8 cellular contexts compared by ENCODE assay signal in the genomic region with DNA sequence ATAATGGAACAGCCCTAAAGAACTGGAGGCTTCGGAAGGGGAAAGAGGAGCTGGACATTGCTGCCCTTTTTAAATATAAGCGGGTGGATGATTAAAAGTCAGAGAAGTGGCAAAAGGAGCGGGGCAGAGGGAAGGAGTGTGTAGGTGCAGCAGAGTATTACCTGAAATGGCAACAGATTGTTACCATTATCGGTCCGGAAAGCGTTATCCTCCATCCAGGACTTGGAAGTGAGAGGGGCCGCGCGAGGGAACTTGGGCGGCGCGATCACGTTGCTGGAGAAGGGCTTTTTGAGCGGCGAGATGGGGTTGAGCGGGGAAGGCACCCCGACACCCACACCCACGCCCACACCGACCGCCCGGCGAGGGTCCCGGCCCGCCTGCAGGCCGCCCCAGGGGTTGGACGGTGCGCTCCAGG. TPM values are rescaled to one million over a fixed set of nuclear protein-coding genes. Genes with fewer than 3 reads are reported as not detected.
A peak's percentile ranks its signal among the peaks of the same experiment; 100 is the strongest.
DNase-seq lines count a peak whose midpoint lies in the region; ATAC-seq and TF ChIP-seq lines count a peak whose summit lies in the region.

No MANE protein-coding gene starts in this region.

- H3K4me3 ChIP-seq in DOHH2 (ENCODE audit: low read length) (peak overlapping the region; percentile 84), SJSA1 (peak overlapping the region; percentile 44), gastroesophageal sphincter (peak overlapping the region; percentile 80 to 90)

- TF ChIP-seq EP300 in gastroesophageal sphincter (IDR thresholded peaks at IDR 0.05) = no peak

- H3K4me1 ChIP-seq in DOHH2 (ENCODE audit: control insufficient read depth, low read length) (peaks cover 44% of the 10 kb centered on the region), SJSA1 (replicated peaks) (peaks cover 14% of the 10 kb centered on the region), gastroesophageal sphincter (peaks cover 0 to 79% (median 3%) of the 10 kb centered on the region in 3 donors)

- peak overlapping the region; percentile 88 for H3K4me2 ChIP-seq in DOHH2 (ENCODE audit: low read length)

- H3K9me3 ChIP-seq in DOHH2 (ENCODE audit: control insufficient read depth, insufficient read depth, low read length) (no peaks in the 10 kb centered on the region), SJSA1 (replicated peaks) (no peaks in the 10 kb centered on the region), gastroesophageal sphincter (no peaks in the 10 kb centered on the region)

- DNase-seq in SJSA1 (ENCODE audit: low read depth in 1 of 2, low spot score in 2 of 2) (no peak), pons (ENCODE audit: low spot score) (peak; percentile 29), KBM-7 (no peak)
- DNase-seq in stimulated activated CD4-positive, alpha-beta T cell treated with anti-CD3 and anti-CD28 coated beads, Interleukin-15, amount 100 ng/mL, for 24 hours = no peak
- DNase-seq in stimulated activated CD4-positive, alpha-beta T cell treated with anti-CD3 and anti-CD28 coated beads, Interleukin-1b, Interleukin-23, amount 100 ng/mL, for 48 hours = no peak

- peaks cover 14% of the 10 kb centered on the region for H3F3A ChIP-seq in DOHH2 (ENCODE audit: control insufficient read depth, insufficient read depth)

- in situ Hi-C loops in KBM-7 (cut with MboI; ENCODE audit: low pct_unique_long_range_greater_than_20kb, low sequenced_read_pairs) = no loop called here

- H3K27me3 ChIP-seq in DOHH2 (ENCODE audit: control insufficient read depth, low read length) (peaks cover 29% of the 10 kb centered on the region), SJSA1 (replicated peaks) (no peaks in the 10 kb centered on the region; the same call in 1 of the 2 replicates), gastroesophageal sphincter (no peaks in the 10 kb centered on the region)

- TF ChIP-seq CTCF in DOHH2 (IDR thresholded peaks at IDR 0.05; ENCODE audit: low read depth, low read length, poor library complexity, severe bottlenecking) (no peak), gastroesophageal sphincter (IDR thresholded peaks at IDR 0.05) (no peak)

- H3K27ac ChIP-seq in DOHH2 (ENCODE audit: low read depth, low read length) (no peak overlapping the region), SJSA1 (no peak overlapping the region), gastroesophageal sphincter (peak overlapping the region; percentile 88 to 94 (median 90))

- H3K36me3 ChIP-seq in DOHH2 (ENCODE audit: control insufficient read depth, low read length) (no peaks in the 10 kb centered on the region), SJSA1 (no peaks in the 10 kb centered on the region), gastroesophageal sphincter (peaks cover 0 to 9% of the 10 kb centered on the region in 2 donors)

- WGBS in gastroesophageal sphincter (ENCODE audit: low coverage in 1 of 2), 2 donors = 13 to 28% methylated on average over 11 to 22 of the region's 27 CpGs

- ATAC-seq in gastroesophageal sphincter (peak; percentile 0), HG03039 (IDR thresholded peaks at IDR 0.05; ENCODE audit: unreplicated experiment) (no peak)

- H3K79me2 ChIP-seq in DOHH2 (ENCODE audit: control insufficient read depth, low read length) = no peaks in the 10 kb centered on the region

- TF ChIP-seq POLR2A in gastroesophageal sphincter (IDR thresholded peaks at IDR 0.05) = no peak

- H3K9me2 ChIP-seq in DOHH2 (replicated peaks; ENCODE audit: control insufficient read depth, low read length) = no peaks in the 10 kb centered on the region

- H4K20me1 ChIP-seq in DOHH2 (ENCODE audit: control insufficient read depth, insufficient read depth, low read depth, low read length) = 0 out of 2 replicates have a peak, but pooled peaks cover 4% of the 10 kb centered on the region

RNA-seq across cellular contexts. Expression of gene CPEB3, which starts 51.7 kb away (rescaled TPM):
- 0.31 and 0.82 TPM in 2 replicates for total RNA-seq in SJSA1 (2014; rRNA removed; shearing (Covaris generic))
- 10 to 100 TPM in 2 of 4 donors, 1 to 10 TPM in 2; 4.7 to 11.8 (median 9.7) TPM for total RNA-seq in gastroesophageal sphincter

RNA-seq across cellular contexts. Expression of gene MARCHF5, which starts 51.8 kb away (rescaled TPM):
- total RNA-seq in SJSA1 (2014; rRNA removed; shearing (Covaris generic)) = 11.7 and 18.5 TPM in 2 replicates
- 10 to 100 TPM; 11.5 to 16.0 (median 14.1) TPM for total RNA-seq in gastroesophageal sphincter

Comparison
In these comparisons a context has a peak if more than half of its experiments do, and no peak if none do; other contexts are left out.
1. H3K27ac ChIP-seq: peak in gastroesophageal sphincter (4 of 4); none in DOHH2 (single experiment) and SJSA1 (single experiment).
2. Peak in every context shown above with its lines, with median percentiles within 50 percentile points of each other: H3K4me3 ChIP-seq.